In the genomic region with DNA sequence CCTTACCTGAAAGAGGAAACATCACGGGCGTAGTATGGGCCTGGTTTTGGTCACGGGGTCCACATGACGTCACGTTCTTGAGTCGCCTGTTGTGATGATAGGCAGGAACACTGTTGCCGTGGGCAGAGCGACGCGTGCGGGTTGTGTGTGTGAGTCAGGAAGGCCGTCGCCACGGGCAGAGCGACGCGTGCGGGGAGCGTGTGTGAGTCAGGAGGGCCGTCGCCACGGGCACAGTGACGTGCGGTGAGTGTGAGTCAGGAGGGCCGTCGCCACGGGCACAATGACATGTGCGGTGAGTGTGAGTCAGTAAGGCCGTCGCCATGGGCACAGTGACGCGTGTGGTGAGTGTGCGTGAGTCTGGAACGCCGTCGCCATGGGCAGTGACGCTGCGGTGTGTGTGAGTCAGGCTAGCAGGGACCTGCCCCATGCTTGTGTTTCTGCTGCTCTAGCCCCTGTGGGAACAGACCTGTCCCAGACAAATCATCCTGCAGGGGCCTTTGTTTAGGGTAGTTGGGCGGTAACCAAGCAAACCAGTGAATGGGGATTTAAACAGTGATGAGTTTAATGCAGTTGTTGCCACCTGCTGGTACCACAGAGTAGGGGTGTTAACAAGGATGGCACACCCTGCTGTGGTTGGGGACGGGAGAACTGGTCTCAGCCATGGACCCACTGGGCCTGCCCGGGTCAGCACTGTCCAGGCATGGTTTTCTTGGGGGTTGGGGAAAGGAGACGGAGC, we compare ENCODE assay signal across 9 cellular contexts. TPM values are rescaled to one million over a fixed set of nuclear protein-coding genes. Genes with fewer than 3 reads are reported as not detected.
DNase-seq lines count a peak whose midpoint lies in the region; FAIRE-seq and TF ChIP-seq lines count a peak whose summit lies in the region.
"Had no signal": no experiment of that assay in that cellular context is flagged by ENCODE, and none has a peak within 500 bp of the region (broad histone marks: within the 10 kb centered on the region; RNA-seq: fewer than 3 reads in every experiment).

No MANE protein-coding gene starts in this region.

- CTCF ChIA-PET in MCF 10A (lab: Yijun Ruan, JAX) = interaction anchor here (0.6 to 3.3 kb wide), 17 partner anchors 10 to 862 kb away, joined by 3 to 21 read pairs (median 3); no protein-coding TSS in a partner anchor

- no peak overlapping the region for H3K27ac ChIP-seq in small intestine (ENCODE audit: low read depth in 1 of 2, low read length in 1 of 2)
- H3K27ac ChIP-seq: 22Rv1 had no signal

- peak overlapping the region; percentile 99 for H3K27ac Mint-ChIP-seq in MCF 10A (ENCODE audit: low read depth, unreplicated experiment)
- H3K27ac Mint-ChIP-seq in neural crest cell (ENCODE audit: unreplicated experiment) = peak overlapping the region; percentile 86

- TF ChIP-seq CTCF in MCF 10A (IDR thresholded peaks at IDR 0.05; ENCODE audit: unreplicated experiment) (peak; percentile 37), neural crest cell (conservative IDR thresholded peaks at IDR 0.05) (peak; percentile 26)

- DNase-seq in DMS 273 (lab: John Stamatoyannopoulos, UW; ENCODE audit: unreplicated experiment) (peak; percentile 39), DMS 273 treated with DMSO at 0.1 percent for 48 hours (lab: John Stamatoyannopoulos, UW) (no peak), T-helper 9 cell (peak; percentile 75), MCF 10A (ENCODE audit: unreplicated experiment) (peak; percentile 97), neural crest cell (ENCODE audit: low read depth, low spot score) (no peak), urothelium cell line (ENCODE audit: low spot score) (peak; percentile 90), small intestine (no peak), SHP77 treated with DMSO at 0.1 percent for 48 hours (lab: John Stamatoyannopoulos, UW) (no peak)

- FAIRE-seq in urothelium cell line (lab: Jason Lieb, UNC) (peak; percentile 98), small intestine (lab: Jason Lieb, UNC) (no peak)

- H3K4me1 Mint-ChIP-seq in MCF 10A (ENCODE audit: insufficient read depth, unreplicated experiment) (peaks cover 43% of the 10 kb centered on the region), neural crest cell (peaks cover 10% of the 10 kb centered on the region)

- WGBS in small intestine, 3 donors = 90 to 95% (median 90%) methylated on average over 42 of the region's 42 CpGs

- BruUV-seq in MCF 10A (replicated peaks; lab: Mats Ljungman, UMichigan) = no TSS peak

- H3K27me3 Mint-ChIP-seq in MCF 10A (ENCODE audit: insufficient read depth, unreplicated experiment) (no peaks in the 10 kb centered on the region), neural crest cell (ENCODE audit: low read depth) (no peaks in the 10 kb centered on the region)

- H3K27me3 ChIP-seq in small intestine (ENCODE audit: control insufficient read depth in 2 of 2, insufficient read depth in 2 of 2, low read length in 2 of 2) = no peaks in the 10 kb centered on the region

- no peaks in the 10 kb centered on the region for H3K9me3 ChIP-seq in small intestine (ENCODE audit: control insufficient read depth, low read depth)

- H3K4me3 Mint-ChIP-seq in MCF 10A (ENCODE audit: unreplicated experiment) (peak overlapping the region; percentile 61), neural crest cell (no peak overlapping the region)

- no peaks in the 10 kb centered on the region for H3K36me3 ChIP-seq in small intestine (ENCODE audit: control insufficient read depth in 2 of 2, insufficient read depth in 2 of 2, low read length in 2 of 2)

- no peaks in the 10 kb centered on the region for H3K4me1 ChIP-seq in small intestine (ENCODE audit: control insufficient read depth in 2 of 2, insufficient read depth in 1 of 2, low read depth in 1 of 2, low read length in 1 of 2)

- H3K9me3 Mint-ChIP-seq in MCF 10A (ENCODE audit: unreplicated experiment) = no peaks in the 10 kb centered on the region
- no peaks in the 10 kb centered on the region for H3K9me3 Mint-ChIP-seq in neural crest cell

- POLR2A ChIA-PET in MCF 10A (lab: Yijun Ruan, JAX) = interaction anchor here (0.7 to 2.3 kb wide), 3 partner anchors 20 to 300 kb away, joined by 3 to 13 read pairs (median 4); partner anchors contain the start of genes BRD9 and TRIP13

- intact Hi-C loops in MCF 10A (cut with micrococcal nuclease) = loop anchor here (10.0 kb wide), 1 partner anchor 438 kb away; no protein-coding TSS in a partner anchor

- no peak overlapping the region for H3K4me3 ChIP-seq in small intestine (ENCODE audit: low read depth in 1 of 2, low read length in 2 of 2)

- H3K36me3 Mint-ChIP-seq in MCF 10A (ENCODE audit: insufficient read depth, unreplicated experiment) (peaks cover 46% of the 10 kb centered on the region), neural crest cell (ENCODE audit: low read depth) (peaks cover 12% of the 10 kb centered on the region)

RNA-seq across cellular contexts. Expression of gene TRIP13, which starts 19.8 kb away (rescaled TPM):
- 13.7 and 21.4 TPM in 2 replicates for total RNA-seq in MCF 10A (2022)
- total RNA-seq in neural crest cell = 27.6 and 32.6 TPM in 2 replicates
- polyA plus RNA-seq in small intestine = 10 to 100 TPM in 1 of 3 donors, 1 to 10 TPM in 2; 1.6 to 12.1 (median 7.4) TPM

RNA-seq across cellular contexts. Expression of gene BRD9, which starts 19.9 kb away (rescaled TPM):
- total RNA-seq in MCF 10A (2022) (44.9 and 48.9 TPM in 2 replicates), neural crest cell (77.3 and 80.1 TPM in 2 replicates)
- 10 to 100 TPM; 21.2 to 53.2 (median 28.6) TPM for polyA plus RNA-seq in small intestine

Comparison
In these comparisons a context has a peak if more than half of its experiments do, and no peak if none do; other contexts are left out.
1. DNase-seq: peak in DMS 273 (single experiment), T-helper 9 cell (single experiment), MCF 10A (single experiment) and urothelium cell line (single experiment); none in DMS 273 treated with DMSO at 0.1 percent for 48 hours (single experiment), neural crest cell (single experiment), small intestine (single experiment) and SHP77 treated with DMSO at 0.1 percent for 48 hours (single experiment).